Comparison of ENCODE assay signal across 18 cellular contexts in genomic region chr7:157471259-157472125, GRCh38.
DNase-seq lines count a peak whose midpoint lies in the region; ATAC-seq and TF ChIP-seq lines count a peak whose summit lies in the region.
"Had no signal": no experiment of that assay in that cellular context is flagged by ENCODE, and none has a peak within 500 bp of the region (broad histone marks: within the 10 kb centered on the region; RNA-seq: fewer than 3 reads in every experiment).

No MANE protein-coding gene starts in this region.

- intact Hi-C loops in activated T-helper 1 cell treated with anti-CD3 and anti-CD28 coated beads, Interleukin-12 subunit alpha, Interleukin-12 subunit beta, Interleukin-2, Interleukin-4 antibody, amounts not matched to agents 30 ng/mL and 10 ng/mL and 1 ng/mL, durations not matched to agents 14 hours and 24 hours and 36 hours (cut with micrococcal nuclease) = loop anchor here (1.0 to 5.0 kb wide), 2 partner anchors 19 to 36 kb away; no protein-coding TSS in a partner anchor
- intact Hi-C loops in lower lobe of right lung (cut with DNase I) (no loop called here), left lung (cut with DNase I) (no loop called here)

- peaks cover 39% of the 10 kb centered on the region for H3K9me3 Mint-ChIP-seq in activated T-helper 1 cell treated with anti-CD3 and anti-CD28 coated beads, Interleukin-12 subunit alpha, Interleukin-12 subunit beta, Interleukin-2, Interleukin-4 antibody, amounts not matched to agents 30 ng/mL and 10 ng/mL and 1 ng/mL, durations not matched to agents 14 hours and 24 hours and 36 hours

- peaks cover 4% of the 10 kb centered on the region for H3K9me3 ChIP-seq in lower lobe of right lung
- H3K9me3 ChIP-seq in MM.1S (replicated peaks; ENCODE audit: insufficient read depth, low read length) = no peaks in the 10 kb centered on the region
- peaks cover 0 to 29% of the 10 kb centered on the region in 2 donors for H3K9me3 ChIP-seq in left lung

- H3K9ac ChIP-seq in MM.1S (ENCODE audit: low read length) = no peak overlapping the region
- H3K9ac ChIP-seq: KMS-11 had no signal

- no peaks in the 10 kb centered on the region for H3F3A ChIP-seq in MM.1S (ENCODE audit: insufficient read depth, low read length)

- peak overlapping the region; percentile 79 for H3K27ac Mint-ChIP-seq in activated T-helper 1 cell treated with anti-CD3 and anti-CD28 coated beads, Interleukin-12 subunit alpha, Interleukin-12 subunit beta, Interleukin-2, Interleukin-4 antibody, amounts not matched to agents 30 ng/mL and 10 ng/mL and 1 ng/mL, durations not matched to agents 14 hours and 24 hours and 36 hours
- H3K27ac Mint-ChIP-seq: stimulated activated naive CD8-positive, alpha-beta T cell treated with anti-CD3 and anti-CD28 coated beads, Interleukin-15, Interleukin-2, amounts not matched to agents 100 ng/mL and 50 ng/mL, for 24 hours; WTC11 had no signal

- peak overlapping the region; percentile 60 for H3K4me3 Mint-ChIP-seq in activated T-helper 1 cell treated with anti-CD3 and anti-CD28 coated beads, Interleukin-12 subunit alpha, Interleukin-12 subunit beta, Interleukin-2, Interleukin-4 antibody, amounts not matched to agents 30 ng/mL and 10 ng/mL and 1 ng/mL, durations not matched to agents 14 hours and 24 hours and 36 hours
- H3K4me3 Mint-ChIP-seq: stimulated activated naive CD8-positive, alpha-beta T cell treated with anti-CD3 and anti-CD28 coated beads, Interleukin-15, Interleukin-2, amounts not matched to agents 100 ng/mL and 50 ng/mL, for 24 hours; WTC11 had no signal

- H2AFZ ChIP-seq in MM.1S (ENCODE audit: low read length) = no peak overlapping the region

- no peaks in the 10 kb centered on the region for H3K79me2 ChIP-seq in MM.1S (ENCODE audit: low read length)

- H3K4me2 ChIP-seq in MM.1S (ENCODE audit: low read depth, low read length) = no peak overlapping the region
- H3K4me2 ChIP-seq: KMS-11 had no signal

- H3K36me3 ChIP-seq in lower lobe of right lung (no peaks in the 10 kb centered on the region), MM.1S (replicated peaks; ENCODE audit: insufficient read depth, low read length) (no peaks in the 10 kb centered on the region), left lung (no peaks in the 10 kb centered on the region)
- H3K36me3 ChIP-seq: gastroesophageal sphincter, HAP-1 had no signal

- no peaks in the 10 kb centered on the region for H3K9me2 ChIP-seq in MM.1S (replicated peaks; ENCODE audit: insufficient read depth, low read length)

- TF ChIP-seq CTCF in lower lobe of right lung (IDR thresholded peaks at IDR 0.05) (no peak), MM.1S (IDR thresholded peaks at IDR 0.05; ENCODE audit: low read length) (no peak), left lung (IDR thresholded peaks at IDR 0.05) (no peak)

- no peaks in the 10 kb centered on the region for H4K20me1 ChIP-seq in MM.1S (ENCODE audit: insufficient read depth, low read length)

- no peak for ATAC-seq in lower lobe of right lung
- ATAC-seq in left lung = no peak
- ATAC-seq: gastroesophageal sphincter, WTC11 had no signal

- no peak overlapping the region for H3K27ac ChIP-seq in lower lobe of right lung
- no peak overlapping the region for H3K27ac ChIP-seq in MM.1S (ENCODE audit: low read length)
- no peak overlapping the region for H3K27ac ChIP-seq in left lung
- H3K27ac ChIP-seq: gastroesophageal sphincter, HL-60, KMS-11 had no signal

- DNase-seq in stimulated activated naive CD4-positive, alpha-beta T cell (lab: John Stamatoyannopoulos, UW) = peak in 4 of 6 experiments; percentile 21 to 82 (median 80)
- no peak for DNase-seq in stimulated activated naive CD4-positive, alpha-beta T cell treated with Interleukin-2 at 50 U/mL for 16 hours (lab: John Stamatoyannopoulos, UW)
- DNase-seq in activated T-helper 1 cell treated with anti-CD3 and anti-CD28 coated beads, Interleukin-12 subunit alpha, Interleukin-12 subunit beta, Interleukin-2, Interleukin-4 antibody, amounts not matched to agents 30 ng/mL and 10 ng/mL and 1 ng/mL, durations not matched to agents 14 hours and 24 hours and 36 hours (ENCODE audit: low spot score) = peak; percentile 42
- DNase-seq in lower lobe of right lung (peak; percentile 40), MM.1S (no peak), DMS153 (lab: John Stamatoyannopoulos, UW) (no peak), nucleus accumbens (lab: John Stamatoyannopoulos, UW) (no peak), left lung (no peak)
- DNase-seq: caudate nucleus, mesenchymal stem cell, NCI-H446 treated with DMSO at 0.1 percent for 48 hours had no signal

- H3K27me3 ChIP-seq in lower lobe of right lung (ENCODE audit: low read depth) (peaks cover 13% of the 10 kb centered on the region), MM.1S (replicated peaks; ENCODE audit: insufficient read depth, low read length) (peaks cover 77% of the 10 kb centered on the region), left lung (peaks cover 0 to 34% of the 10 kb centered on the region in 2 donors)

- H3K4me1 ChIP-seq in lower lobe of right lung = no peaks in the 10 kb centered on the region
- no peaks in the 10 kb centered on the region for H3K4me1 ChIP-seq in MM.1S (ENCODE audit: low read length)
- no peaks in the 10 kb centered on the region for H3K4me1 ChIP-seq in left lung
- H3K4me1 ChIP-seq: gastroesophageal sphincter, HAP-1 had no signal

- peaks cover 27% of the 10 kb centered on the region for H3K4me1 Mint-ChIP-seq in activated T-helper 1 cell treated with anti-CD3 and anti-CD28 coated beads, Interleukin-12 subunit alpha, Interleukin-12 subunit beta, Interleukin-2, Interleukin-4 antibody, amounts not matched to agents 30 ng/mL and 10 ng/mL and 1 ng/mL, durations not matched to agents 14 hours and 24 hours and 36 hours (ENCODE audit: low read depth)
- H3K4me1 Mint-ChIP-seq: WTC11 had no signal

- H3K4me3 ChIP-seq in lower lobe of right lung = no peak overlapping the region
- no peak overlapping the region for H3K4me3 ChIP-seq in MM.1S (ENCODE audit: low read length)
- H3K4me3 ChIP-seq in left lung = no peak overlapping the region
- H3K4me3 ChIP-seq: gastroesophageal sphincter, HAP-1, skin epidermis had no signal

- H3K36me3 Mint-ChIP-seq in activated T-helper 1 cell treated with anti-CD3 and anti-CD28 coated beads, Interleukin-12 subunit alpha, Interleukin-12 subunit beta, Interleukin-2, Interleukin-4 antibody, amounts not matched to agents 30 ng/mL and 10 ng/mL and 1 ng/mL, durations not matched to agents 14 hours and 24 hours and 36 hours (ENCODE audit: low read depth) = peaks cover 22% of the 10 kb centered on the region

- H3K27me3 Mint-ChIP-seq in activated T-helper 1 cell treated with anti-CD3 and anti-CD28 coated beads, Interleukin-12 subunit alpha, Interleukin-12 subunit beta, Interleukin-2, Interleukin-4 antibody, amounts not matched to agents 30 ng/mL and 10 ng/mL and 1 ng/mL, durations not matched to agents 14 hours and 24 hours and 36 hours (ENCODE audit: insufficient read depth) = peaks cover under 1% of the 10 kb centered on the region
- H3K27me3 Mint-ChIP-seq: stimulated activated naive CD8-positive, alpha-beta T cell treated with anti-CD3 and anti-CD28 coated beads, Interleukin-15, Interleukin-2, amounts not matched to agents 100 ng/mL and 50 ng/mL, for 24 hours had no signal

Comparison
In these comparisons a context has a peak if more than half of its experiments do, and no peak if none do; other contexts are left out.
1. DNase-seq: peak in stimulated activated naive CD4-positive, alpha-beta T cell (4 of 6), activated T-helper 1 cell treated with anti-CD3 and anti-CD28 coated beads, Interleukin-12 subunit alpha, Interleukin-12 subunit beta, Interleukin-2, Interleukin-4 antibody, amounts not matched to agents 30 ng/mL and 10 ng/mL and 1 ng/mL, durations not matched to agents 14 hours and 24 hours and 36 hours (single experiment) and lower lobe of right lung (single experiment); none in stimulated activated naive CD4-positive, alpha-beta T cell treated with Interleukin-2 at 50 U/mL for 16 hours (single experiment), MM.1S (single experiment), DMS153 (single experiment), nucleus accumbens (0 of 56) and left lung (0 of 2).